In genomic region chr2:238439093-238439849, GRCh38 we compare ENCODE assay signal across 9 cellular contexts. TPM values are rescaled to one million over a fixed set of nuclear protein-coding genes. Genes with fewer than 3 reads are reported as not detected.
DNase-seq lines count a peak whose midpoint lies in the region; ATAC-seq and TF ChIP-seq lines count a peak whose summit lies in the region.
"Had no signal": no experiment of that assay in that cellular context is flagged by ENCODE, and none has a peak within 500 bp of the region (broad histone marks: within the 10 kb centered on the region; RNA-seq: fewer than 3 reads in every experiment).

No MANE protein-coding gene starts in this region.

- H3K4me3 Mint-ChIP-seq in Caco-2 (ENCODE audit: unreplicated experiment), result no peak overlapping the region
- H3K4me3 Mint-ChIP-seq: neural crest cell had no signal

- intact Hi-C loops in Caco-2 (cut with micrococcal nuclease; ENCODE audit: unreplicated experiment), result no loop called here

- POLR2A ChIA-PET in Caco-2 (lab: Charles Lee), result no interaction called here

- TF ChIP-seq CTCF in Caco-2 (IDR thresholded peaks at IDR 0.05; ENCODE audit: insufficient read depth in 1 of 2, low read depth in 1 of 2, low read length in 1 of 2, severe bottlenecking in 1 of 2, unreplicated experiment in 1 of 2), result no peak

- H3K9me3 ChIP-seq in MG63 (no peaks in the 10 kb centered on the region), Caco-2 (no peaks in the 10 kb centered on the region)

- no peaks in the 10 kb centered on the region for H3K9me3 Mint-ChIP-seq in activated naive CD4-positive, alpha-beta T cell treated with anti-CD3 and anti-CD28 coated beads, Interleukin-2, amount 50 U/mL, for 72 hours
- H3K9me3 Mint-ChIP-seq in Caco-2 (ENCODE audit: unreplicated experiment), result no peaks in the 10 kb centered on the region
- H3K9me3 Mint-ChIP-seq: neural crest cell had no signal

- CTCF ChIA-PET in Caco-2 (lab: Charles Lee), result no interaction called here

- peaks cover 33 to 35% of the 10 kb centered on the region in 2 donors for H3K36me3 Mint-ChIP-seq in activated naive CD4-positive, alpha-beta T cell treated with anti-CD3 and anti-CD28 coated beads, Interleukin-2, amount 50 U/mL, for 72 hours
- peaks cover 25% of the 10 kb centered on the region for H3K36me3 Mint-ChIP-seq in Caco-2 (ENCODE audit: insufficient read depth, unreplicated experiment)

- H3K4me3 ChIP-seq in MG63 (no peak overlapping the region), Caco-2 (ENCODE audit: low read depth, low read length) (no peak overlapping the region)

- H3K27me3 ChIP-seq in MG63 (no peaks in the 10 kb centered on the region), Caco-2 (replicated peaks; ENCODE audit: control insufficient read depth, insufficient read depth, low read length) (no peaks in the 10 kb centered on the region)

- DNase-seq in MG63 (peak; percentile 23), kidney glomerular epithelial cell (lab: John Stamatoyannopoulos, UW) (peak; percentile 94), Caco-2 (no peak)
- peak; percentile 67 to 71 for DNase-seq in activated naive CD4-positive, alpha-beta T cell treated with anti-CD3 and anti-CD28 coated beads, Interleukin-2, amount 50 U/mL, for 72 hours (ENCODE audit: low spot score in 2 of 2)
- DNase-seq in stimulated activated CD8-positive, alpha-beta memory T cell treated with anti-CD3 and anti-CD28 coated beads, Interleukin-7, amount 100 ng/mL, for 24 hours (ENCODE audit: low read depth), result peak; percentile 12

- peak; percentile 94 to 96 for ATAC-seq in activated naive CD4-positive, alpha-beta T cell treated with anti-CD3 and anti-CD28 coated beads, Interleukin-2, amount 50 U/mL, for 72 hours
- ATAC-seq in HG03378 (IDR thresholded peaks at IDR 0.05; ENCODE audit: unreplicated experiment) (no peak), HG03139 (IDR thresholded peaks at IDR 0.05; ENCODE audit: unreplicated experiment) (no peak), GM21515 (IDR thresholded peaks at IDR 0.05; ENCODE audit: unreplicated experiment) (no peak)

- BruUV-seq in Caco-2 (replicated peaks; lab: Mats Ljungman, UMichigan), result no TSS peak

- peak overlapping the region; percentile 89 for H3K27ac Mint-ChIP-seq in activated naive CD4-positive, alpha-beta T cell treated with anti-CD3 and anti-CD28 coated beads, Interleukin-2, amount 50 U/mL, for 72 hours
- no peak overlapping the region for H3K27ac Mint-ChIP-seq in Caco-2 (ENCODE audit: unreplicated experiment)

- H3K36me3 ChIP-seq in MG63 (peaks cover 70% of the 10 kb centered on the region), Caco-2 (ENCODE audit: control insufficient read depth, insufficient read depth, low read length) (no peaks in the 10 kb centered on the region)

- H3K27me3 Mint-ChIP-seq in Caco-2 (ENCODE audit: insufficient read depth, unreplicated experiment), result no peaks in the 10 kb centered on the region

- H3K4me1 Mint-ChIP-seq in Caco-2 (ENCODE audit: low read depth, unreplicated experiment), result no peaks in the 10 kb centered on the region

- no peaks in the 10 kb centered on the region for H3K4me1 ChIP-seq in Caco-2

RNA-seq across cellular contexts. Expression of gene ASB1, which starts 12.5 kb away (rescaled TPM):
- total RNA-seq in MG63 (2014; rRNA removed; shearing (Covaris generic); ENCODE audit: low replicate concordance), result 16.0 and 36.1 TPM in 2 replicates
- total RNA-seq in activated naive CD4-positive, alpha-beta T cell treated with anti-CD3 and anti-CD28 coated beads, Interleukin-2, amount 50 U/mL, for 72 hours, result 10 to 100 TPM; 33.9 to 42.0 TPM
- total RNA-seq in Caco-2 (2022), result 14.2 and 16.9 TPM in 2 replicates

Comparison
In these comparisons a context has a peak if more than half of its experiments do, and no peak if none do; other contexts are left out.
1. DNase-seq: peak in MG63 (single experiment), activated naive CD4-positive, alpha-beta T cell treated with anti-CD3 and anti-CD28 coated beads, Interleukin-2, amount 50 U/mL, for 72 hours (2 of 2), kidney glomerular epithelial cell (single experiment) and stimulated activated CD8-positive, alpha-beta memory T cell treated with anti-CD3 and anti-CD28 coated beads, Interleukin-7, amount 100 ng/mL, for 24 hours (single experiment); none in Caco-2 (0 of 2).
2. ATAC-seq: peak in activated naive CD4-positive, alpha-beta T cell treated with anti-CD3 and anti-CD28 coated beads, Interleukin-2, amount 50 U/mL, for 72 hours (2 of 2); none in HG03378 (single experiment), HG03139 (single experiment) and GM21515 (single experiment).